In the genomic region with DNA sequence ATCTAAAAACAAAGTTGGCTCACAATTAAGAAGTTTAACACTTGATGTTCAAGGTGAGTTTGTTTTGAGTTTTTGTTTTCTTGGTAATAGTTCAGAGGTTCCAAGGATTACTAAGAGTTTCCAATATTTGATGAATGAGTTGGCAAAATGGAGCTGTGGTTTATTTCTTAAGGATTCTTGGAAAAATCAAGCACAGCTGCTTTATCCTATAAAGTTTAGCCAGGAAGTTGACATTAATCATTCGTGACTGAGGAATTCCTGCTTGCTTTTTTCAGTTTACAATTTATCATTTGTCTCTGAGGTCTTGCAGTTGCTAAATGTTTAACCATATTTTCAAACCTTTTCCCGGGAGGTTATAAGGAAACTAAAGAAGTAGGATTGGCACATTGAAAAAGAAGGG, we compare ENCODE assay signal across 11 cellular contexts. TPM values are rescaled to one million over a fixed set of nuclear protein-coding genes. Genes with fewer than 3 reads are reported as not detected.
A peak's percentile ranks its signal among the peaks of the same experiment; 100 is the strongest.
DNase-seq lines count a peak whose midpoint lies in the region; ATAC-seq and TF ChIP-seq lines count a peak whose summit lies in the region.
"Had no signal": no experiment of that assay in that cellular context is flagged by ENCODE, and none has a peak within 500 bp of the region (broad histone marks: within the 10 kb centered on the region; RNA-seq: fewer than 3 reads in every experiment).

No MANE protein-coding gene starts in this region.

- intact Hi-C loops in left cardiac atrium (cut with DNase I) (no loop called here), left ventricle myocardium superior (cut with micrococcal nuclease) (no loop called here), aorta (cut with DNase I) (loop anchor here in 1 of 2 donors (5.0 kb wide), 1 partner anchor 32 kb away; no protein-coding TSS in a partner anchor)

- ATAC-seq in left cardiac atrium = peak; percentile 37 to 38
- no peak for ATAC-seq in left ventricle myocardium superior
- peak; percentile 36 for ATAC-seq in aorta (ENCODE audit: low FRiP score)

- no peaks in the 10 kb centered on the region for H3K36me3 ChIP-seq in aorta (ENCODE audit: control insufficient read depth in 1 of 2, insufficient read depth in 2 of 2, low read length in 1 of 2)
- H3K36me3 ChIP-seq in suprapubic skin = no peaks in the 10 kb centered on the region

- H3K4me1 ChIP-seq in aorta (ENCODE audit: control insufficient read depth in 1 of 2, insufficient read depth in 2 of 2, low read length in 2 of 2) (peaks cover 0 to 1% of the 10 kb centered on the region in 2 donors), suprapubic skin (peaks cover 8% of the 10 kb centered on the region)

- H3K9me3 ChIP-seq in aorta (ENCODE audit: control insufficient read depth, low read length) = no peaks in the 10 kb centered on the region
- H3K9me3 ChIP-seq in suprapubic skin = no peaks in the 10 kb centered on the region

- no peak for DNase-seq in left cardiac atrium
- no peak for DNase-seq in left ventricle myocardium superior
- peak; percentile 46 to 81 for DNase-seq in cardiac fibroblast (ENCODE audit: low read depth in 2 of 2)
- peak; percentile 46 for DNase-seq in left kidney (ENCODE audit: low read depth, low spot score)
- no peak for DNase-seq in aorta
- no peak for DNase-seq in suprapubic skin (ENCODE audit: low spot score in 2 of 2)
- no peak for DNase-seq in activated CD4-positive, CD25-positive, alpha-beta regulatory T cell (lab: John Stamatoyannopoulos, UW)
- no peak for DNase-seq in pons (ENCODE audit: low spot score)
- DNase-seq: activated CD8-positive, alpha-beta memory T cell treated with anti-CD3 and anti-CD28 coated beads, Interleukin-2, amount 50 U/mL, for 4 hours; NCI-H2029; stimulated activated CD4-positive, alpha-beta T cell treated with anti-CD3 and anti-CD28 coated beads, Interleukin-12 subunit alpha, Interleukin-12 subunit beta, amount 100 ng/mL, for 4 hours had no signal

- TF ChIP-seq POLR2A in suprapubic skin (IDR thresholded peaks at IDR 0.05) = no peak

- no peak for TF ChIP-seq CTCF in cardiac fibroblast (IDR thresholded peaks at IDR 0.05; ENCODE audit: low read depth, low read length)
- TF ChIP-seq CTCF in suprapubic skin (IDR thresholded peaks at IDR 0.05) = no peak

- 4 to 5% methylated on average over 2 of the region's 2 CpGs for WGBS in aorta, 2 donors
- 9% methylated on average over 2 of the region's 2 CpGs for WGBS in suprapubic skin

- TF ChIP-seq EP300 in suprapubic skin (IDR thresholded peaks at IDR 0.05) = no peak

- H3K4me3 ChIP-seq in cardiac fibroblast (replicated peaks in 1 of 2; ENCODE audit: low read depth in 2 of 2, low read length in 2 of 2) (no peak overlapping the region), aorta (ENCODE audit: low read length in 2 of 2) (no peak overlapping the region), suprapubic skin (no peak overlapping the region)

- no peaks in the 10 kb centered on the region for H3K27me3 ChIP-seq in aorta (ENCODE audit: control insufficient read depth in 1 of 2, insufficient read depth in 2 of 2, low read length in 1 of 2)
- no peaks in the 10 kb centered on the region for H3K27me3 ChIP-seq in suprapubic skin

- no peak overlapping the region for H3K27ac ChIP-seq in aorta (ENCODE audit: low read depth in 1 of 2, low read length in 2 of 2)
- H3K27ac ChIP-seq in suprapubic skin = no peak overlapping the region

RNA-seq across cellular contexts. Expression of a gene that starts 15.2 kb away (rescaled TPM):
- total RNA-seq in left cardiac atrium (10 to 100 TPM in 1 of 2 donors, 1 to 10 TPM in 1; 7.6 to 10.2 TPM), left ventricle myocardium superior (4.7 TPM), aorta (10 to 100 TPM; 27.8 to 78.8 TPM), suprapubic skin (1 to 10 TPM in 2 of 4 donors, under 1 TPM in 2; 0.34 to 2.5 (median 1.5) TPM)
- 10 to 100 TPM in 1 of 2 donors, 1 to 10 TPM in 1; 7.5 to 18.7 TPM for polyA plus RNA-seq in aorta

Comparison
In these comparisons a context has a peak if more than half of its experiments do, and no peak if none do; other contexts are left out.
1. DNase-seq: peak in cardiac fibroblast (2 of 2) and left kidney (single experiment); none in left cardiac atrium (single experiment), left ventricle myocardium superior (single experiment), aorta (0 of 2), suprapubic skin (0 of 2), activated CD4-positive, CD25-positive, alpha-beta regulatory T cell (0 of 4) and pons (single experiment).